In genomic region chr6:17305219-17306001, GRCh38 we compare ENCODE assay signal across 18 cellular contexts. TPM values are rescaled to one million over a fixed set of nuclear protein-coding genes. Genes with fewer than 3 reads are reported as not detected.
DNase-seq lines count a peak whose midpoint lies in the region; ATAC-seq, FAIRE-seq and TF ChIP-seq lines count a peak whose summit lies in the region.
"Had no signal": no experiment of that assay in that cellular context is flagged by ENCODE, and none has a peak within 500 bp of the region (broad histone marks: within the 10 kb centered on the region; RNA-seq: fewer than 3 reads in every experiment).

No MANE protein-coding gene starts in this region.

- no peak for ATAC-seq in activated CD8-positive, alpha-beta T cell treated with anti-CD3 and anti-CD28 coated beads, Interleukin-2, amount 10 ng/mL, durations not matched to agents 7 days and 5 days
- ATAC-seq: activated naive CD4-positive, alpha-beta T cell treated with anti-CD3 and anti-CD28 coated beads, Interleukin-2, amount 50 U/mL, for 72 hours had no signal

- in situ Hi-C loops in astrocyte of the spinal cord (cut with HindIII; ENCODE audit: low sequenced_read_pairs), result no loop called here

- no peak for FAIRE-seq in D721Med (lab: Jason Lieb, UNC)
- FAIRE-seq: GM12892 had no signal

- H3K27me3 ChIP-seq in KMS-11 (ENCODE audit: insufficient read depth, low read depth), result no peaks in the 10 kb centered on the region
- H3K27me3 ChIP-seq: MG63 had no signal

- TF ChIP-seq CTCF in D721Med (IDR thresholded peaks at IDR 0.05; ENCODE audit: insufficient read depth, missing control alignments) (no peak), KMS-11 (conservative IDR thresholded peaks at IDR 0.05; ENCODE audit: low read depth, low read length) (no peak), astrocyte of the spinal cord (IDR thresholded peaks at IDR 0.05; ENCODE audit: low read depth, low read length) (no peak)

- peak overlapping the region; percentile 27 for H3K4me2 ChIP-seq in KMS-11

- H3K4me3 ChIP-seq in KMS-11 (IDR thresholded peaks at IDR 0.05; ENCODE audit: insufficient read depth, low read depth, low read length) (no peak overlapping the region), astrocyte of the spinal cord (ENCODE audit: low read depth, low read length) (no peak overlapping the region)
- H3K4me3 ChIP-seq: MG63 had no signal

- H2AFZ ChIP-seq in KMS-11 (ENCODE audit: low read depth), result peak overlapping the region; percentile 63; the same call in 1 of the 2 replicates

- no peak overlapping the region for H3K4me3 Mint-ChIP-seq in activated CD8-positive, alpha-beta T cell treated with anti-CD3 and anti-CD28 coated beads, Interleukin-2, amount 10 ng/mL, durations not matched to agents 7 days and 5 days
- H3K4me3 Mint-ChIP-seq: immature natural killer cell, mesothelial cell of epicardium had no signal

- no peaks in the 10 kb centered on the region for H3K4me1 Mint-ChIP-seq in activated CD8-positive, alpha-beta T cell treated with anti-CD3 and anti-CD28 coated beads, Interleukin-2, amount 10 ng/mL, durations not matched to agents 7 days and 5 days (ENCODE audit: low read depth)
- H3K4me1 Mint-ChIP-seq: immature natural killer cell had no signal

- peaks cover 28% of the 10 kb centered on the region for H3K4me1 ChIP-seq in KMS-11 (ENCODE audit: low read depth, poor library complexity, severe bottlenecking)

- CTCF ChIA-PET in activated CD8-positive, alpha-beta T cell treated with anti-CD3 and anti-CD28 coated beads, Interleukin-2, amount 10 ng/mL, durations not matched to agents 7 days and 5 days (lab: Charles Lee), result no interaction called here

- H3K27ac ChIP-seq in KMS-11, result peak overlapping the region; percentile 89

- no peak overlapping the region for H3K27ac Mint-ChIP-seq in activated CD8-positive, alpha-beta T cell treated with anti-CD3 and anti-CD28 coated beads, Interleukin-2, amount 10 ng/mL, durations not matched to agents 7 days and 5 days
- H3K27ac Mint-ChIP-seq: activated naive CD4-positive, alpha-beta T cell treated with anti-CD3 and anti-CD28 coated beads, Interleukin-2, amount 50 U/mL, for 72 hours; immature natural killer cell; mesothelial cell of epicardium; progenitor cell of endocrine pancreas had no signal

- peaks cover 3% of the 10 kb centered on the region for H3K9me3 Mint-ChIP-seq in activated CD8-positive, alpha-beta T cell treated with anti-CD3 and anti-CD28 coated beads, Interleukin-2, amount 10 ng/mL, durations not matched to agents 7 days and 5 days (ENCODE audit: insufficient read depth)
- H3K9me3 Mint-ChIP-seq: activated naive CD4-positive, alpha-beta T cell treated with anti-CD3 and anti-CD28 coated beads, Interleukin-2, amount 50 U/mL, for 72 hours; immature natural killer cell had no signal

- no peaks in the 10 kb centered on the region for H3K79me2 ChIP-seq in KMS-11 (ENCODE audit: insufficient read depth, low read depth)

- POLR2A ChIA-PET in activated CD8-positive, alpha-beta T cell treated with anti-CD3 and anti-CD28 coated beads, Interleukin-2, amount 10 ng/mL, durations not matched to agents 7 days and 5 days (lab: Charles Lee), result no interaction called here

- no peaks in the 10 kb centered on the region for H3K27me3 Mint-ChIP-seq in activated CD8-positive, alpha-beta T cell treated with anti-CD3 and anti-CD28 coated beads, Interleukin-2, amount 10 ng/mL, durations not matched to agents 7 days and 5 days (ENCODE audit: low read depth)
- H3K27me3 Mint-ChIP-seq: progenitor cell of endocrine pancreas had no signal

- H3K9ac ChIP-seq in KMS-11, result peak overlapping the region; percentile 35; the same call in 1 of the 2 replicates

- no peaks in the 10 kb centered on the region for H4K20me1 ChIP-seq in KMS-11 (ENCODE audit: insufficient read depth)

- DNase-seq in D721Med (ENCODE audit: insufficient read length, low spot score) (peak; percentile 37), astrocyte of the spinal cord (ENCODE audit: low read depth, low spot score) (peak; percentile 66), myocyte (ENCODE audit: low read depth) (peak; percentile 87), SHP77 (lab: John Stamatoyannopoulos, UW) (no peak), activated T-cell treated with anti-CD3 and anti-CD28 coated beads for 4 hours (no peak)
- DNase-seq in activated CD8-positive, alpha-beta T cell treated with anti-CD3 and anti-CD28 coated beads, Interleukin-2, amount 10 ng/mL, durations not matched to agents 7 days and 5 days, result no peak
- no peak for DNase-seq in stimulated activated CD4-positive, alpha-beta T cell treated with anti-CD3 and anti-CD28 coated beads, Interleukin-12 subunit alpha, Interleukin-12 subunit beta, amount 100 ng/mL, for 4 hours
- DNase-seq: cortex of kidney; DND-41; immature natural killer cell; MG63; stimulated activated CD4-positive, alpha-beta T cell treated with anti-CD3 and anti-CD28 coated beads, Interleukin-4, amount 100 ng/mL, for 1 hour had no signal

- H3K36me3 ChIP-seq in KMS-11 (ENCODE audit: insufficient read depth), result no peaks in the 10 kb centered on the region
- H3K36me3 ChIP-seq: MG63 had no signal

- no peaks in the 10 kb centered on the region for H3K36me3 Mint-ChIP-seq in activated CD8-positive, alpha-beta T cell treated with anti-CD3 and anti-CD28 coated beads, Interleukin-2, amount 10 ng/mL, durations not matched to agents 7 days and 5 days (ENCODE audit: low read depth)
- H3K36me3 Mint-ChIP-seq: activated naive CD4-positive, alpha-beta T cell treated with anti-CD3 and anti-CD28 coated beads, Interleukin-2, amount 50 U/mL, for 72 hours; immature natural killer cell; mesothelial cell of epicardium had no signal

RNA-seq across cellular contexts. Expression of gene RBM24, which starts 24.2 kb away (rescaled TPM):
- total RNA-seq in myocyte, result 230 and 289 TPM in 2 replicates
- 60.4 TPM for polyA plus RNA-seq in myocyte (2012)
- not detected for total RNA-seq in activated CD8-positive, alpha-beta T cell treated with anti-CD3 and anti-CD28 coated beads, Interleukin-2, amount 10 ng/mL, durations not matched to agents 7 days and 5 days
- total RNA-seq: activated naive CD4-positive, alpha-beta T cell treated with anti-CD3 and anti-CD28 coated beads, Interleukin-2, amount 50 U/mL, for 72 hours; OCI-LY7 had no signal
- polyA plus RNA-seq: immature natural killer cell had no signal

Comparison
In these comparisons a context has a peak if more than half of its experiments do, and no peak if none do; other contexts are left out.
1. DNase-seq: peak in D721Med (single experiment), astrocyte of the spinal cord (single experiment) and myocyte (single experiment); none in SHP77 (0 of 2), activated CD8-positive, alpha-beta T cell treated with anti-CD3 and anti-CD28 coated beads, Interleukin-2, amount 10 ng/mL, durations not matched to agents 7 days and 5 days (single experiment), stimulated activated CD4-positive, alpha-beta T cell treated with anti-CD3 and anti-CD28 coated beads, Interleukin-12 subunit alpha, Interleukin-12 subunit beta, amount 100 ng/mL, for 4 hours (single experiment) and activated T-cell treated with anti-CD3 and anti-CD28 coated beads for 4 hours (single experiment).
2. RNA of gene RBM24, which starts 24.2 kb away (total RNA-seq): 230 to 289 TPM in myocyte; not detected in activated CD8-positive, alpha-beta T cell treated with anti-CD3 and anti-CD28 coated beads, Interleukin-2, amount 10 ng/mL, durations not matched to agents 7 days and 5 days; every median in the first group is over 100 times any median in the second.